ENCODE assay signal across 13 cellular contexts in the genomic region with DNA sequence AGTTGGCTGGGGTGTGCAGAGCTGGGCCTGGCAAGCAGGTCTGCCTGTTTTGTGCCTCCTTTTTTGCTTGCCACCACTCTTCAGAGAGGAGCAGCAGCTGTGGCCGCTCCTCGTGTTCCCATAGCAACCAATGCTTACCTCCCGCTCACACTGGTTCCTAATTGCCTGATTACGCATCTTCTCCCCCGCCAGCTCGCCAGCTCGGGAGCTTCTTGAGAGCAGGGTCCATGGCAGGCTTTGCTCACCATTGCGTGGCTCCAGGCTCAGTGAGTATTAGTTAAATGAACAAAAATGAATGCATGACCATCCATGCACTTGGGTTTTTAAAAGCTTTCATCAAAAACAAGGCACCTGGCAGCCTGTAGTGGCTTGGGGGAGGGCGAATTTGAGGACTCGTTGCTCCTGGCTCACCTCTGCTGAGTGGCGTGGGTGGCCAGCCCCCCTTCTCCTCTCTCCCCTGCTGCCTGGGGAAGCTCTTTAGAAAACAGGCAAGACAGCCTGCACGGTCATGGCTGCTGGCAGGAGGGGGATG. TPM values are rescaled to one million over a fixed set of nuclear protein-coding genes. Genes with fewer than 3 reads are reported as not detected.
A peak's percentile ranks its signal among the peaks of the same experiment; 100 is the strongest.
DNase-seq lines count a peak whose midpoint lies in the region; ATAC-seq, FAIRE-seq and TF ChIP-seq lines count a peak whose summit lies in the region.
"Had no signal": no experiment of that assay in that cellular context is flagged by ENCODE, and none has a peak within 500 bp of the region (broad histone marks: within the 10 kb centered on the region; RNA-seq: fewer than 3 reads in every experiment).

No MANE protein-coding gene starts in this region.

- DNase-seq in DMS79 (lab: John Stamatoyannopoulos, UW) (peak; percentile 88), NCI-H2107 treated with DMSO at 0.1 percent for 48 hours (lab: John Stamatoyannopoulos, UW; ENCODE audit: unreplicated experiment) (peak; percentile 92), astrocyte (ENCODE audit: low read depth) (peak; percentile 27), middle frontal gyrus (ENCODE audit: extremely low spot score, low spot score) (peak; percentile 10), HFFc6 (no peak), GDM1 (lab: John Stamatoyannopoulos, UW) (no peak)
- DNase-seq: activated gamma-delta T cell treated with Interleukin-2 at 50 U/mL for 16 hours, testis had no signal

- no peaks in the 10 kb centered on the region for H3K36me3 Mint-ChIP-seq in astrocyte (ENCODE audit: low read depth, unreplicated experiment)
- no peaks in the 10 kb centered on the region for H3K36me3 Mint-ChIP-seq in HFFc6 (ENCODE audit: low read depth)
- H3K36me3 Mint-ChIP-seq: CD8-positive, alpha-beta T cell had no signal

- peaks cover 3% of the 10 kb centered on the region for H3K9me3 Mint-ChIP-seq in astrocyte (ENCODE audit: unreplicated experiment)
- H3K9me3 Mint-ChIP-seq in HFFc6: no peaks in the 10 kb centered on the region
- H3K9me3 Mint-ChIP-seq: memory B cell had no signal

- no peak overlapping the region for H3K9ac ChIP-seq in astrocyte (ENCODE audit: low read length)

- peaks cover 2% of the 10 kb centered on the region for H3K27me3 ChIP-seq in astrocyte (ENCODE audit: insufficient read depth, low read length)
- H3K27me3 ChIP-seq: testis had no signal

- H3K4me2 ChIP-seq in astrocyte (ENCODE audit: low read length): peak overlapping the region; percentile 19

- no peak overlapping the region for H2AFZ ChIP-seq in astrocyte (ENCODE audit: low read depth, low read length)

- H3K79me2 ChIP-seq in astrocyte (ENCODE audit: insufficient read depth, low read length): no peaks in the 10 kb centered on the region

- H3K36me3 ChIP-seq in astrocyte (ENCODE audit: insufficient read depth, low read length): no peaks in the 10 kb centered on the region

- peaks cover 23% of the 10 kb centered on the region for H3K27me3 Mint-ChIP-seq in astrocyte (ENCODE audit: low read depth, unreplicated experiment)
- H3K27me3 Mint-ChIP-seq in HFFc6 (ENCODE audit: insufficient read depth): peaks cover 11% of the 10 kb centered on the region

- ATAC-seq in HG03039 (IDR thresholded peaks at IDR 0.05; ENCODE audit: unreplicated experiment): no peak
- no peak for ATAC-seq in GM19455 (IDR thresholded peaks at IDR 0.05; ENCODE audit: unreplicated experiment)
- ATAC-seq: CD8-positive, alpha-beta T cell had no signal

- TF ChIP-seq CTCF in astrocyte (IDR thresholded peaks at IDR 0.05; ENCODE audit: insufficient read depth, low read depth, low read length) (no peak), HFFc6 (IDR thresholded peaks at IDR 0.05) (no peak)

- no peaks in the 10 kb centered on the region for H4K20me1 ChIP-seq in astrocyte (ENCODE audit: insufficient read depth, low read length)

- no peaks in the 10 kb centered on the region for H3K9me3 ChIP-seq in astrocyte (ENCODE audit: insufficient read depth, low read depth, low read length)
- H3K9me3 ChIP-seq: testis had no signal

- H3K27ac Mint-ChIP-seq in astrocyte (ENCODE audit: unreplicated experiment) (no peak overlapping the region), HFFc6 (no peak overlapping the region)
- H3K27ac Mint-ChIP-seq: CD8-positive, alpha-beta T cell; memory B cell had no signal

- H3K27ac ChIP-seq in astrocyte (ENCODE audit: low read depth, low read length): no peak overlapping the region
- H3K27ac ChIP-seq: testis had no signal

- no peak overlapping the region for H3K4me3 Mint-ChIP-seq in astrocyte (ENCODE audit: unreplicated experiment)
- no peak overlapping the region for H3K4me3 Mint-ChIP-seq in HFFc6
- H3K4me3 Mint-ChIP-seq: CD8-positive, alpha-beta T cell; memory B cell had no signal

- H3K4me1 Mint-ChIP-seq in astrocyte (ENCODE audit: low read depth, unreplicated experiment) (no peaks in the 10 kb centered on the region), HFFc6 (ENCODE audit: low read depth) (no peaks in the 10 kb centered on the region)

- no peak for FAIRE-seq in astrocyte (lab: Jason Lieb, UNC)
- FAIRE-seq: endothelial cell of umbilical vein had no signal

- H3K4me1 ChIP-seq in astrocyte (ENCODE audit: insufficient read depth, low read length): no peaks in the 10 kb centered on the region
- H3K4me1 ChIP-seq: testis had no signal

- H3K4me3 ChIP-seq in astrocyte (ENCODE audit: insufficient read depth, low read depth, low read length): no peak overlapping the region
- H3K4me3 ChIP-seq: testis had no signal

RNA-seq across cellular contexts. Expression of gene PJA1, which starts 14.2 kb away (rescaled TPM):
- total RNA-seq in astrocyte: 26.9 and 28.9 TPM in 2 replicates
- total RNA-seq in HFFc6 (2021; fragmentation: NEBNext Ultra II Directional; extraction: Animal tissue kit (Norgen Biotek cat#: 25700)): 10 to 100 TPM; 13.3 to 18.9 (median 17.0) TPM

Comparison
In these comparisons a context has a peak if more than half of its experiments do, and no peak if none do; other contexts are left out.
1. DNase-seq: peak in DMS79 (single experiment), NCI-H2107 treated with DMSO at 0.1 percent for 48 hours (single experiment), astrocyte (single experiment) and middle frontal gyrus (single experiment); none in HFFc6 (single experiment) and GDM1 (single experiment).